20 cellular contexts compared by ENCODE assay signal in the genomic region with DNA sequence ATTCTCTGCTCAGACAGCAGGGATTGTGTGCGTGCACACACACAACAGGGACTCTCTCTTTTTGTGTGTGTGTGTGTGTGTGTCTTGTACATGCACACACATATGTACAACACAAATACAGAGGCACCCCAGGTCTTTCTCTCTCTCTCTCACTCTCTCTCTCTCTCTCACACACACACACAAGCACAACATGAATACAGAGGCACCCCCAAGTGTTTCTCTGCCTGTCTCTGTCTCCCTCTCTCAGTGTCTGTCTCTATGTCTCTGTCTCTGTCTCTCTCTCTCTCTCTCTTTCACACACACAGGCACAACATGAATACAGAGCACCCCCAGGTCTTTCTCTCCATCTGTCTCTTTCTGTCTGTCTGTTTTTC. TPM values are rescaled to one million over a fixed set of nuclear protein-coding genes. Genes with fewer than 3 reads are reported as not detected.
DNase-seq lines count a peak whose midpoint lies in the region; ATAC-seq, FAIRE-seq and TF ChIP-seq lines count a peak whose summit lies in the region.
"Had no signal": no experiment of that assay in that cellular context is flagged by ENCODE, and none has a peak within 500 bp of the region (broad histone marks: within the 10 kb centered on the region; RNA-seq: fewer than 3 reads in every experiment).

No MANE protein-coding gene starts in this region.

- peaks cover 8% of the 10 kb centered on the region for H3K36me3 Mint-ChIP-seq in chondrocyte (ENCODE audit: low read depth)
- H3K36me3 Mint-ChIP-seq in activated naive CD4-positive, alpha-beta T cell treated with anti-CD3 and anti-CD28 coated beads, Interleukin-2, amount 10 ng/mL, durations not matched to agents 7 days and 5 days, result no peaks in the 10 kb centered on the region
- H3K36me3 Mint-ChIP-seq: CD4-positive, alpha-beta memory T cell had no signal

- in situ Hi-C loops in HepG2 (cut with HindIII; ENCODE audit: extremely low pct_ligation_motif_present, low pct_unique_long_range_greater_than_20kb), result no loop called here

- POLR2A ChIA-PET in HepG2 (lab: Yijun Ruan, JAX), result no interaction called here

- TF ChIP-seq EP300 in HepG2 (IDR thresholded peaks at IDR 0.05; ENCODE audit: low read depth in 2 of 2, low read length in 2 of 2), result no peak
- TF ChIP-seq EP300 in HepG2 (CRISPR knock-in tag; IDR thresholded peaks at IDR 0.05; ENCODE audit: borderline replicate concordance), result no peak

- no TSS peak for BruUV-seq in HepG2 (replicated peaks; lab: Mats Ljungman, UMichigan)

- H3K79me2 ChIP-seq in HepG2 (ENCODE audit: insufficient read depth, low read length), result no peaks in the 10 kb centered on the region

- H3K9me3 ChIP-seq in HepG2 (ENCODE audit: low read length), result no peaks in the 10 kb centered on the region
- H3K9me3 ChIP-seq in right lobe of liver, result no peaks in the 10 kb centered on the region
- no peaks in the 10 kb centered on the region for H3K9me3 ChIP-seq in lower lobe of right lung

- H3K4me3 ChIP-seq in HepG2 (replicated peaks in 1 of 3; ENCODE audit: insufficient read depth in 1 of 3, low read depth in 2 of 3, low read length in 3 of 3), result no peak overlapping the region; a peak in 1 of 6 replicates
- H3K4me3 ChIP-seq in right lobe of liver, result no peak overlapping the region
- H3K4me3 ChIP-seq in lower lobe of right lung, result peak overlapping the region; percentile 46

- TF ChIP-seq POLR2A in HepG2 (IDR thresholded peaks at IDR 0.05; ENCODE audit: insufficient read depth in 1 of 2, low read depth in 2 of 2, low read length in 2 of 2) (no peak), right lobe of liver (IDR thresholded peaks at IDR 0.05) (no peak)

- H3K36me3 ChIP-seq in HepG2 (replicated peaks in 1 of 2; ENCODE audit: control insufficient read depth in 1 of 2, insufficient read depth in 2 of 2, low read length in 2 of 2) (no peaks in the 10 kb centered on the region), right lobe of liver (no peaks in the 10 kb centered on the region), lower lobe of right lung (no peaks in the 10 kb centered on the region)

- intact Hi-C loops in HepG2 (cut with micrococcal nuclease; ENCODE audit: unreplicated experiment), result loop anchor here (5.0 kb wide), 1 partner anchor 79 kb away; no protein-coding TSS in a partner anchor
- intact Hi-C loops in right lobe of liver (cut with DNase I), result no loop called here
- intact Hi-C loops in lower lobe of right lung (cut with DNase I), result no loop called here

- TF ChIP-seq CTCF in HepG2 (CRISPR knock-in tag; IDR thresholded peaks at IDR 0.05) (no peak), right lobe of liver (IDR thresholded peaks at IDR 0.05) (no peak), chondrocyte (IDR thresholded peaks at IDR 0.05) (no peak), lower lobe of right lung (IDR thresholded peaks at IDR 0.05) (no peak)

- H3K9me3 Mint-ChIP-seq in chondrocyte (ENCODE audit: low read depth), result no peaks in the 10 kb centered on the region
- no peaks in the 10 kb centered on the region for H3K9me3 Mint-ChIP-seq in activated naive CD4-positive, alpha-beta T cell treated with anti-CD3 and anti-CD28 coated beads, Interleukin-2, amount 10 ng/mL, durations not matched to agents 7 days and 5 days

- H3K4me3 Mint-ChIP-seq in chondrocyte (ENCODE audit: unreplicated experiment), result peak overlapping the region; percentile 3
- H3K4me3 Mint-ChIP-seq in activated naive CD4-positive, alpha-beta T cell treated with anti-CD3 and anti-CD28 coated beads, Interleukin-2, amount 10 ng/mL, durations not matched to agents 7 days and 5 days, result no peak overlapping the region
- H3K4me3 Mint-ChIP-seq: CD4-positive, alpha-beta memory T cell had no signal

- no peaks in the 10 kb centered on the region for H4K20me1 ChIP-seq in HepG2 (ENCODE audit: insufficient read depth, low read length)

- H3K27ac Mint-ChIP-seq in chondrocyte (ENCODE audit: unreplicated experiment), result no peak overlapping the region
- no peak overlapping the region for H3K27ac Mint-ChIP-seq in activated naive CD4-positive, alpha-beta T cell treated with anti-CD3 and anti-CD28 coated beads, Interleukin-2, amount 10 ng/mL, durations not matched to agents 7 days and 5 days

- H3K4me1 Mint-ChIP-seq in chondrocyte (ENCODE audit: low read depth), result peaks cover 3% of the 10 kb centered on the region
- H3K4me1 Mint-ChIP-seq in activated naive CD4-positive, alpha-beta T cell treated with anti-CD3 and anti-CD28 coated beads, Interleukin-2, amount 10 ng/mL, durations not matched to agents 7 days and 5 days, result no peaks in the 10 kb centered on the region

- H3K9ac ChIP-seq in HepG2 (ENCODE audit: insufficient read depth, low read depth, low read length), result no peak overlapping the region

- H3K27ac ChIP-seq in HepG2 (ENCODE audit: extremely low read length, insufficient read depth, low read length) (no peak overlapping the region), right lobe of liver (no peak overlapping the region), lower lobe of right lung (no peak overlapping the region)

- no peak for ATAC-seq in HepG2
- ATAC-seq in right lobe of liver, result no peak
- peak in 1 of 2 donors; percentile 12 for ATAC-seq in lower lobe of right lung
- ATAC-seq in GM21825 (IDR thresholded peaks at IDR 0.05; ENCODE audit: unreplicated experiment), result no peak
- ATAC-seq in HG03108 (IDR thresholded peaks at IDR 0.05; ENCODE audit: unreplicated experiment), result no peak
- ATAC-seq in HG03025 (IDR thresholded peaks at IDR 0.05; ENCODE audit: low FRiP score, unreplicated experiment), result no peak
- ATAC-seq: HCT116 had no signal

- DNase-seq in HepG2 (ENCODE audit: low spot score) (no peak), right lobe of liver (no peak), chondrocyte (ENCODE audit: low spot score) (no peak), lower lobe of right lung (no peak)
- DNase-seq in activated naive CD4-positive, alpha-beta T cell treated with anti-CD3 and anti-CD28 coated beads, Interleukin-2, amount 10 ng/mL, durations not matched to agents 7 days and 5 days, result no peak
- DNase-seq: 8988T; CD4-positive, alpha-beta memory T cell; DMS53; NCI-H187; NCI-H345; NCI-H526 treated with DMSO at 0.1 percent for 48 hours; RPMI8226; SIG-M5 had no signal

- peaks cover 7 to 45% of the 10 kb centered on the region in 2 experiments for H3K27me3 ChIP-seq in HepG2 (ENCODE audit: control insufficient read depth in 1 of 2, insufficient read depth in 2 of 2, low read length in 2 of 2)
- peaks cover 8 to 12% of the 10 kb centered on the region in 2 donors for H3K27me3 ChIP-seq in right lobe of liver
- peaks cover 38% of the 10 kb centered on the region for H3K27me3 ChIP-seq in lower lobe of right lung (ENCODE audit: low read depth)

- H2AFZ ChIP-seq in HepG2 (ENCODE audit: low read length), result no peak overlapping the region

- 0 out of 2 replicates have a peak overlapping the region, but pooled peaks have one; percentile 90 for H3K4me2 ChIP-seq in HepG2 (ENCODE audit: low read depth, low read length)

- 0% methylated on average over 1 of the region's 1 CpG for WGBS in HepG2 (ENCODE audit: low lambda C conversion rate)
- WGBS in right lobe of liver (ENCODE audit: insufficient coverage, low coverage, low lambda C conversion rate, missing lambda C conversion rate), result no CpG with 5 or more reads among the region's 1 CpG

- H3K27me3 Mint-ChIP-seq in chondrocyte (ENCODE audit: low read depth), result peaks cover 51% of the 10 kb centered on the region
- peaks cover 72% of the 10 kb centered on the region for H3K27me3 Mint-ChIP-seq in activated naive CD4-positive, alpha-beta T cell treated with anti-CD3 and anti-CD28 coated beads, Interleukin-2, amount 10 ng/mL, durations not matched to agents 7 days and 5 days

- CTCF ChIA-PET in HepG2 (lab: Yijun Ruan, JAX; ENCODE audit: low intra/inter-chr PET ratio, low total read pairs), result no interaction called here
- CTCF ChIA-PET in activated naive CD4-positive, alpha-beta T cell treated with anti-CD3 and anti-CD28 coated beads, Interleukin-2, amount 10 ng/mL, durations not matched to agents 7 days and 5 days (lab: Charles Lee), result interaction anchor here (2.0 to 3.0 kb wide), 2 partner anchors 11 to 82 kb away, joined by 5 to 16 read pairs; no protein-coding TSS in a partner anchor

- peaks cover 6% of the 10 kb centered on the region; the same call in 1 of the 2 replicates for H3K4me1 ChIP-seq in HepG2 (ENCODE audit: insufficient read depth, low read length)
- H3K4me1 ChIP-seq in right lobe of liver, result peaks cover 0 to 5% (median 0%) of the 10 kb centered on the region in 4 donors
- H3K4me1 ChIP-seq in lower lobe of right lung, result peaks cover 9% of the 10 kb centered on the region

- no peak for FAIRE-seq in HepG2 (lab: Jason Lieb, UNC)
- FAIRE-seq: GM19239 had no signal

- no peak for TF ChIP-seq RAD21 in HepG2 (CRISPR knock-in tag; IDR thresholded peaks at IDR 0.05)

RNA-seq across cellular contexts. Expression of a gene that starts 0.7 kb away (rescaled TPM):
- total RNA-seq in HepG2 (2016; rRNA removed; fragmentation: Illumina TruSeq; extraction: Trizol) (under 0.01 TPM in 1 of 2 replicates, not detected in the other), right lobe of liver (not detected), chondrocyte (not detected in 3 replicates), lower lobe of right lung (1.0 TPM)
- under 0.01 TPM in 1 of 2 replicates, not detected in the other for total RNA-seq in HepG2 (2016; cell fraction: cytosol; rRNA removed; fragmentation: Illumina TruSeq; extraction: Trizol; ENCODE audit: low read depth)
- 0.02 TPM in 1 of 2 replicates, not detected in the other for total RNA-seq in HepG2 (2016; cell fraction: insoluble cytoplasmic fraction; rRNA removed; fragmentation: Illumina TruSeq; extraction: Trizol)
- total RNA-seq in HepG2 (2016; cell fraction: membrane; rRNA removed; fragmentation: Illumina TruSeq; extraction: Trizol), result not detected in 2 replicates
- total RNA-seq in HepG2 (2016; cell fraction: nucleus; rRNA removed; fragmentation: Illumina TruSeq; extraction: Trizol), result not detected in 2 replicates
- not detected in 2 replicates for polyA plus RNA-seq in HepG2 (2011; rRNA removed)
- not detected in 2 replicates for polyA plus RNA-seq in HepG2 (2011; cell fraction: cytosol; rRNA removed)
- 0.02 TPM in 1 of 2 replicates, not detected in the other for polyA plus RNA-seq in HepG2 (2011; cell fraction: nucleus; rRNA removed)
- polyA plus RNA-seq in HepG2 (2012), result not detected in 2 replicates
- 0.01 and 0.02 TPM in 2 replicates for polyA plus RNA-seq in HepG2 (2016; cell fraction: cytosol; fragmentation: Illumina TruSeq; extraction: Trizol; ENCODE audit: low read depth)
- not detected in 2 replicates for polyA plus RNA-seq in HepG2 (2016; cell fraction: insoluble cytoplasmic fraction; fragmentation: Illumina TruSeq; extraction: Trizol; ENCODE audit: low read depth)
- polyA plus RNA-seq in HepG2 (2016; cell fraction: membrane; fragmentation: Illumina TruSeq; extraction: Trizol; ENCODE audit: low read depth), result not detected in 2 replicates
- polyA plus RNA-seq in HepG2 (2016; cell fraction: nucleus; fragmentation: Illumina TruSeq; extraction: Trizol; ENCODE audit: insufficient read depth, low read depth), result not detected in 2 replicates
- not detected in 2 replicates for polyA minus RNA-seq in HepG2 (2011; rRNA and poly(A)+ RNA removed; ENCODE audit: low replicate concordance)
- not detected in 2 replicates for polyA minus RNA-seq in HepG2 (2011; cell fraction: cytosol; rRNA and poly(A)+ RNA removed)
- under 0.01 TPM in 1 of 2 replicates, not detected in the other for polyA minus RNA-seq in HepG2 (2011; cell fraction: nucleus; rRNA and poly(A)+ RNA removed)
- total RNA-seq: CD4-positive, alpha-beta memory T cell; OCI-LY7 had no signal
- polyA plus RNA-seq: BJ; CD4-positive, alpha-beta memory T cell had no signal

RNA-seq across cellular contexts. Expression of a gene that starts 49.8 kb away (rescaled TPM):
- total RNA-seq in HepG2 (2016; rRNA removed; fragmentation: Illumina TruSeq; extraction: Trizol) (250 and 371 TPM in 2 replicates), right lobe of liver (100 to 1,000 TPM in 3 of 6 experiments, 10 to 100 TPM in 3; 64.8 to 133 (median 95.7) TPM), chondrocyte (67.4 to 74.9 TPM (median 69.0 TPM) in 3 replicates), lower lobe of right lung (163 TPM)
- total RNA-seq in HepG2 (2016; cell fraction: cytosol; rRNA removed; fragmentation: Illumina TruSeq; extraction: Trizol; ENCODE audit: low read depth), result 82.0 and 100 TPM in 2 replicates
- total RNA-seq in HepG2 (2016; cell fraction: insoluble cytoplasmic fraction; rRNA removed; fragmentation: Illumina TruSeq; extraction: Trizol), result 255 and 390 TPM in 2 replicates
- 165 and 176 TPM in 2 replicates for total RNA-seq in HepG2 (2016; cell fraction: membrane; rRNA removed; fragmentation: Illumina TruSeq; extraction: Trizol)
- total RNA-seq in HepG2 (2016; cell fraction: nucleus; rRNA removed; fragmentation: Illumina TruSeq; extraction: Trizol), result 97.3 and 103 TPM in 2 replicates
- 104 and 136 TPM in 2 replicates for polyA plus RNA-seq in HepG2 (2011; rRNA removed)
- 79.2 and 103 TPM in 2 replicates for polyA plus RNA-seq in HepG2 (2011; cell fraction: cytosol; rRNA removed)
- 29.6 and 38.4 TPM in 2 replicates for polyA plus RNA-seq in HepG2 (2011; cell fraction: nucleus; rRNA removed)
- 160 and 173 TPM in 2 replicates for polyA plus RNA-seq in HepG2 (2012)
- polyA plus RNA-seq in HepG2 (2016; cell fraction: cytosol; fragmentation: Illumina TruSeq; extraction: Trizol; ENCODE audit: low read depth), result 83.3 and 87.7 TPM in 2 replicates
- polyA plus RNA-seq in HepG2 (2016; cell fraction: insoluble cytoplasmic fraction; fragmentation: Illumina TruSeq; extraction: Trizol; ENCODE audit: low read depth), result 345 and 373 TPM in 2 replicates
- polyA plus RNA-seq in HepG2 (2016; cell fraction: membrane; fragmentation: Illumina TruSeq; extraction: Trizol; ENCODE audit: low read depth), result 131 and 143 TPM in 2 replicates
- 129 and 132 TPM in 2 replicates for polyA plus RNA-seq in HepG2 (2016; cell fraction: nucleus; fragmentation: Illumina TruSeq; extraction: Trizol; ENCODE audit: insufficient read depth, low read depth)
- 27.3 and 92.0 TPM in 2 replicates for polyA minus RNA-seq in HepG2 (2011; rRNA and poly(A)+ RNA removed; ENCODE audit: low replicate concordance)
- polyA minus RNA-seq in HepG2 (2011; cell fraction: cytosol; rRNA and poly(A)+ RNA removed), result 75.4 and 86.8 TPM in 2 replicates
- polyA minus RNA-seq in HepG2 (2011; cell fraction: nucleus; rRNA and poly(A)+ RNA removed), result 78.9 and 82.8 TPM in 2 replicates
